ENCODE assay signal across 29 cellular contexts in the genomic region with DNA sequence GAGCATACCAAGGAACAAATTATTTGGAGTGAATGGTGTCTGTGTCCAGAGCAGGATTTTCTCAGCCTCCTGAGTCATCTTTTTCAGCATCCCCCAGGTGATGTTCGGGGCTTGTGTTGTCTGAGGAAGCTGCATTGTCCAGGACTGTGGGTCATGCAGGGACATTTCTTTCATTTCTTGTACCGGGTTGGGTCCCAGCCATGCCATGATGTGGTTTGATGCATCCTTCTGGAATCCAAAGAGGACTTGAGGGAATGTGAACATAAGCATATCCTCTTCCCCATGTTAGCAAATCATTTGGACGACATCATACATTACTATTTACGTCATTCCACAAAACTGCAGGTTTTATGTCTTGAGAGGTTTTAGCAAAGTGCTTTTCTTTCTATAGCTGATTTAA.
DNase-seq lines count a peak whose midpoint lies in the region; ATAC-seq and TF ChIP-seq lines count a peak whose summit lies in the region.
"Had no signal": no experiment of that assay in that cellular context is flagged by ENCODE, and none has a peak within 500 bp of the region (broad histone marks: within the 10 kb centered on the region; RNA-seq: fewer than 3 reads in every experiment).

No MANE protein-coding gene starts in this region.

- peak; percentile 78 for DNase-seq in AG10803 (ENCODE audit: low read depth)
- DNase-seq in HCEC 1CT: peak; percentile 16
- DNase-seq in kidney tubule cell (ENCODE audit: low spot score): peak; percentile 17
- DNase-seq in activated CD4-positive, alpha-beta T cell treated with anti-CD3 and anti-CD28 coated beads, Interleukin-2, amount 50 U/mL, for 1 hour: no peak
- DNase-seq in activated CD4-positive, alpha-beta T cell treated with anti-CD3 and anti-CD28 coated beads for 48 hours: no peak
- DNase-seq in foreskin melanocyte: no peak
- DNase-seq: activated CD4-positive, alpha-beta T cell treated with anti-CD3 and anti-CD28 coated beads for 36 hours; activated CD8-positive, alpha-beta memory T cell treated with anti-CD3 and anti-CD28 coated beads for 24 hours; activated naive CD4-positive, alpha-beta T cell treated with anti-CD3 and anti-CD28 coated beads, Interleukin-2, amount 50 U/mL, for 16 hours; activated T-cell treated with anti-CD3 and anti-CD28 coated beads for 4 hours; DMS153; effector memory CD4-positive, alpha-beta T cell; Kasumi-1; left ventricle myocardium inferior; NCI-H2107; NCI-H446 treated with DMSO at 0.1 percent for 48 hours; NCI-H774; Peyer's patch; retina; SHP77 treated with DMSO at 0.1 percent for 48 hours; stimulated activated CD4-positive, alpha-beta T cell treated with anti-CD3 and anti-CD28 coated beads, Interleukin-2, amount 100 ng/mL, for 24 hours; stimulated activated CD8-positive, alpha-beta memory T cell treated with anti-CD3 and anti-CD28 coated beads, Interleukin-4, amount 100 ng/mL, for 48 hours; SW 1271 had no signal

- ATAC-seq in SK-N-SH treated with all-trans-retinoic acid at 6 μM for 48 hours (peak; percentile 54; the same call in 2 of the 3 replicates), HG03039 (IDR thresholded peaks at IDR 0.05; ENCODE audit: unreplicated experiment) (no peak)
- ATAC-seq: activated CD4-positive, alpha-beta T cell treated with anti-CD3 and anti-CD28 coated beads for 36 hours had no signal

- no peak for TF ChIP-seq CTCF in AG10803 (conservative IDR thresholded peaks at IDR 0.05; ENCODE audit: low read length)

- H3K4me3 ChIP-seq in AG10803 (ENCODE audit: low read length): no peak overlapping the region
- H3K4me3 ChIP-seq: BLaER1, left ventricle myocardium inferior, neural progenitor cell, Peyer's patch, smooth muscle cell, vagina had no signal

TF ChIP-seq in SK-N-SH treated with all-trans-retinoic acid at 6 μM for 48 hours, 23 proteins besides CTCF, POLR2A, EP300 and RAD21:
- TF ChIP-seq CSDC2 (CRISPR knock-in tag; IDR thresholded peaks at IDR 0.05): no peak
- no peak for TF ChIP-seq TOX (CRISPR knock-in tag; IDR thresholded peaks at IDR 0.05; ENCODE audit: borderline replicate concordance)
- no peak for TF ChIP-seq BACH2 (CRISPR knock-in tag; IDR thresholded peaks at IDR 0.05; ENCODE audit: borderline replicate concordance)
- TF ChIP-seq, protein P1, sequence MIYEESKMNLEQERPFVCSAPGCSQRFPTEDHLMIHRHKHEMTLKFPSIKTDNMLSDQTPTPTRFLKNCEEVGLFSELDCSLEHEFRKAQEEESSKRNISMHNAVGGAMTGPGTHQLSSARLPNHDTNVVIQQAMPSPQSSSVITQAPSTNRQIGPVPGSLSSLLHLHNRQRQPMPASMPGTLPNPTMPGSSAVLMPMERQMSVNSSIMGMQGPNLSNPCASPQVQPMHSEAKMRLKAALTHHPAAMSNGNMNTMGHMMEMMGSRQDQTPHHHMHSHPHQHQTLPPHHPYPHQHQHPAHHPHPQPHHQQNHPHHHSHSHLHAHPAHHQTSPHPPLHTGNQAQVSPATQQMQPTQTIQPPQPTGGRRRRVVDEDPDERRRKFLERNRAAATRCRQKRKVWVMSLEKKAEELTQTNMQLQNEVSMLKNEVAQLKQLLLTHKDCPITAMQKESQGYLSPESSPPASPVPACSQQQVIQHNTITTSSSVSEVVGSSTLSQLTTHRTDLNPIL (CRISPR knock-in tag; IDR thresholded peaks at IDR 0.05; ENCODE audit: low read depth): no peak
- TF ChIP-seq ISL1 (CRISPR knock-in tag; IDR thresholded peaks at IDR 0.05): no peak
- TF ChIP-seq GLIS3 (CRISPR knock-in tag; IDR thresholded peaks at IDR 0.05): no peak
- no peak for TF ChIP-seq ZFP30 (CRISPR knock-in tag; IDR thresholded peaks at IDR 0.05)
- no peak for TF ChIP-seq OSR1 (CRISPR knock-in tag; IDR thresholded peaks at IDR 0.05)
- TF ChIP-seq ZFP3 (CRISPR knock-in tag; IDR thresholded peaks at IDR 0.05): no peak
- no peak for TF ChIP-seq PPARA (CRISPR knock-in tag; IDR thresholded peaks at IDR 0.05; ENCODE audit: borderline replicate concordance)
- no peak for TF ChIP-seq TCF4 (CRISPR knock-in tag; IDR thresholded peaks at IDR 0.05; ENCODE audit: borderline replicate concordance)
- TF ChIP-seq, protein P2, sequence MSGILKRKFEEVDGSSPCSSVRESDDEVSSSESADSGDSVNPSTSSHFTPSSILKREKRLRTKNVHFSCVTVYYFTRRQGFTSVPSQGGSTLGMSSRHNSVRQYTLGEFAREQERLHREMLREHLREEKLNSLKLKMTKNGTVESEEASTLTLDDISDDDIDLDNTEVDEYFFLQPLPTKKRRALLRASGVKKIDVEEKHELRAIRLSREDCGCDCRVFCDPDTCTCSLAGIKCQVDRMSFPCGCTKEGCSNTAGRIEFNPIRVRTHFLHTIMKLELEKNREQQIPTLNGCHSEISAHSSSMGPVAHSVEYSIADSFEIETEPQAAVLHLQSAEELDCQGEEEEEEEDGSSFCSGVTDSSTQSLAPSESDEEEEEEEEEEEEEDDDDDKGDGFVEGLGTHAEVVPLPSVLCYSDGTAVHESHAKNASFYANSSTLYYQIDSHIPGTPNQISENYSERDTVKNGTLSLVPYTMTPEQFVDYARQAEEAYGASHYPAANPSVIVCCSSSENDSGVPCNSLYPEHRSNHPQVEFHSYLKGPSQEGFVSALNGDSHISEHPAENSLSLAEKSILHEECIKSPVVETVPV (CRISPR knock-in tag; IDR thresholded peaks at IDR 0.05): no peak
- TF ChIP-seq ARNTL (CRISPR knock-in tag; IDR thresholded peaks at IDR 0.05; ENCODE audit: borderline replicate concordance, low read depth): no peak
- no peak for TF ChIP-seq SNAI2 (CRISPR knock-in tag; IDR thresholded peaks at IDR 0.05)
TF ChIP-seq in SK-N-SH treated with all-trans-retinoic acid at 6 μM for 48 hours: peak in this region for 0.

Comparison
In these comparisons a context has a peak if more than half of its experiments do, and no peak if none do; other contexts are left out.
1. DNase-seq: peak in AG10803 (single experiment), HCEC 1CT (single experiment) and kidney tubule cell (single experiment); none in activated CD4-positive, alpha-beta T cell treated with anti-CD3 and anti-CD28 coated beads, Interleukin-2, amount 50 U/mL, for 1 hour (single experiment), activated CD4-positive, alpha-beta T cell treated with anti-CD3 and anti-CD28 coated beads for 48 hours (single experiment) and foreskin melanocyte (single experiment).